ENCODE assay signal across 8 cellular contexts in genomic region chr20:347317-347639, GRCh38. TPM values are rescaled to one million over a fixed set of nuclear protein-coding genes. Genes with fewer than 3 reads are reported as not detected.
DNase-seq lines count a peak whose midpoint lies in the region; ATAC-seq and TF ChIP-seq lines count a peak whose summit lies in the region.

No MANE protein-coding gene starts in this region.

- H3K27me3 ChIP-seq in gastroesophageal sphincter (no peaks in the 10 kb centered on the region), smooth muscle cell (ENCODE audit: low read depth) (no peaks in the 10 kb centered on the region)

- peak overlapping the region; percentile 77 for H3K9ac ChIP-seq in SK-N-MC (ENCODE audit: insufficient read length)
- H3K9ac ChIP-seq in smooth muscle cell (ENCODE audit: low read depth) = peak overlapping the region; percentile 89

- no peak for TF ChIP-seq POLR2A in gastroesophageal sphincter (IDR thresholded peaks at IDR 0.05)

- no peaks in the 10 kb centered on the region for H3K36me3 Mint-ChIP-seq in activated naive CD4-positive, alpha-beta T cell treated with anti-CD3 and anti-CD28 coated beads, Interleukin-2, amount 10 ng/mL, durations not matched to agents 7 days and 5 days

- CTCF ChIA-PET in activated naive CD4-positive, alpha-beta T cell treated with anti-CD3 and anti-CD28 coated beads, Interleukin-2, amount 10 ng/mL, durations not matched to agents 7 days and 5 days (lab: Charles Lee) = interaction anchor here (1.3 to 3.6 kb wide), 2 partner anchors 16 to 81 kb away, joined by 4 to 34 read pairs; no protein-coding TSS in a partner anchor

- H3K9me3 Mint-ChIP-seq in activated naive CD4-positive, alpha-beta T cell treated with anti-CD3 and anti-CD28 coated beads, Interleukin-2, amount 10 ng/mL, durations not matched to agents 7 days and 5 days = no peaks in the 10 kb centered on the region

- peaks cover 17% of the 10 kb centered on the region for H3K79me2 ChIP-seq in smooth muscle cell (ENCODE audit: low read depth)

- H3K4me2 ChIP-seq in smooth muscle cell = peak overlapping the region; percentile 98

- ATAC-seq in gastroesophageal sphincter (peak; percentile 5), GM18517 (IDR thresholded peaks at IDR 0.05; ENCODE audit: unreplicated experiment) (no peak)

- no peak for DNase-seq in activated naive CD4-positive, alpha-beta T cell treated with anti-CD3 and anti-CD28 coated beads, Interleukin-2, amount 10 ng/mL, durations not matched to agents 7 days and 5 days
- DNase-seq in activated naive CD4-positive, alpha-beta T cell (lab: John Stamatoyannopoulos, UW) = no peak
- DNase-seq in SK-N-MC (ENCODE audit: low read depth, low spot score) = no peak
- no peak for DNase-seq in smooth muscle cell (lab: John Stamatoyannopoulos, UW; ENCODE audit: unreplicated experiment)
- no peak for DNase-seq in activated effector memory CD4-positive, alpha-beta T cell treated with Interleukin-2 at 50 U/mL for 16 hours
- no peak for DNase-seq in D341Med (ENCODE audit: low spot score)

- H3K4me3 ChIP-seq in SK-N-MC (peak overlapping the region; percentile 88), gastroesophageal sphincter (peak overlapping the region; percentile 48 to 65), smooth muscle cell (peak overlapping the region; percentile 82)

- H3K27ac ChIP-seq in SK-N-MC (peak overlapping the region; percentile 53), gastroesophageal sphincter (peak overlapping the region; percentile 75 to 95 (median 92)), smooth muscle cell (ENCODE audit: low read depth) (peak overlapping the region; percentile 97)

- H3K27ac Mint-ChIP-seq in activated naive CD4-positive, alpha-beta T cell treated with anti-CD3 and anti-CD28 coated beads, Interleukin-2, amount 10 ng/mL, durations not matched to agents 7 days and 5 days = no peak overlapping the region

- TF ChIP-seq CTCF in gastroesophageal sphincter (IDR thresholded peaks at IDR 0.05) (no peak), smooth muscle cell (IDR thresholded peaks at IDR 0.05; ENCODE audit: borderline replicate concordance, insufficient read depth, poor library complexity, severe bottlenecking) (no peak)

- TF ChIP-seq EP300 in gastroesophageal sphincter (IDR thresholded peaks at IDR 0.05) = no peak

- peaks cover 13% of the 10 kb centered on the region for H3F3A ChIP-seq in smooth muscle cell (ENCODE audit: low read depth)

- H3K27me3 Mint-ChIP-seq in activated naive CD4-positive, alpha-beta T cell treated with anti-CD3 and anti-CD28 coated beads, Interleukin-2, amount 10 ng/mL, durations not matched to agents 7 days and 5 days = peaks cover 50% of the 10 kb centered on the region

- H3K36me3 ChIP-seq in SK-N-MC (ENCODE audit: insufficient read depth, low read length) (peaks cover 8% of the 10 kb centered on the region; the same call in 1 of the 2 replicates), gastroesophageal sphincter (peaks cover 0 to 26% of the 10 kb centered on the region in 2 donors), smooth muscle cell (ENCODE audit: low read depth) (no peaks in the 10 kb centered on the region)

- no peaks in the 10 kb centered on the region for H3K9me3 ChIP-seq in SK-N-MC (ENCODE audit: low read depth, low read length)
- H3K9me3 ChIP-seq in gastroesophageal sphincter = no peaks in the 10 kb centered on the region
- H3K9me3 ChIP-seq in smooth muscle cell (replicated peaks; ENCODE audit: low read depth) = no peaks in the 10 kb centered on the region

- WGBS in gastroesophageal sphincter (ENCODE audit: low coverage in 1 of 2), 2 donors = 0% methylated on average over 2 of the region's 19 CpGs; no CpG with 5 or more reads in 1 of the 2 donors
- 2% methylated on average over 6 of the region's 19 CpGs for WGBS in smooth muscle cell (ENCODE audit: low lambda C conversion rate)

- H2AFZ ChIP-seq in smooth muscle cell (ENCODE audit: low read depth) = peak overlapping the region; percentile 77

- H4K20me1 ChIP-seq in smooth muscle cell (ENCODE audit: low read depth) = peaks cover 4% of the 10 kb centered on the region

- peak overlapping the region; percentile 84 for H3K4me3 Mint-ChIP-seq in activated naive CD4-positive, alpha-beta T cell treated with anti-CD3 and anti-CD28 coated beads, Interleukin-2, amount 10 ng/mL, durations not matched to agents 7 days and 5 days

- H3K4me1 Mint-ChIP-seq in activated naive CD4-positive, alpha-beta T cell treated with anti-CD3 and anti-CD28 coated beads, Interleukin-2, amount 10 ng/mL, durations not matched to agents 7 days and 5 days = peaks cover 28% of the 10 kb centered on the region

- H3K4me1 ChIP-seq in gastroesophageal sphincter (peaks cover 0 to 40% (median 8%) of the 10 kb centered on the region in 3 donors), smooth muscle cell (ENCODE audit: low read depth) (peaks cover 10% of the 10 kb centered on the region)

RNA-seq across cellular contexts. Expression of gene NRSN2, which starts 0.4 kb away (rescaled TPM):
- total RNA-seq in gastroesophageal sphincter = 10 to 100 TPM; 25.3 to 51.6 (median 30.2) TPM
- total RNA-seq in smooth muscle cell = 31.5 and 50.1 TPM in 2 replicates
- 99.1 and 107 TPM in 2 replicates for polyA plus RNA-seq in smooth muscle cell

RNA-seq across cellular contexts. Expression of gene SOX12, which starts 21.9 kb away (rescaled TPM):
- total RNA-seq in gastroesophageal sphincter = 1 to 10 TPM; 3.4 to 7.3 (median 5.9) TPM
- 3.3 and 7.1 TPM in 2 replicates for total RNA-seq in smooth muscle cell
- 16.6 and 17.7 TPM in 2 replicates for polyA plus RNA-seq in smooth muscle cell

RNA-seq across cellular contexts. Expression of gene TRIB3, which starts 33.3 kb away (rescaled TPM):
- total RNA-seq in gastroesophageal sphincter (1 to 10 TPM in 3 of 4 donors, under 1 TPM in 1; 0.31 to 5.6 (median 3.9) TPM), smooth muscle cell (18.6 and 21.2 TPM in 2 replicates)
- polyA plus RNA-seq in smooth muscle cell = 25.7 TPM in 2 replicates

RNA-seq across cellular contexts. Expression of gene ZCCHC3, which starts 49.9 kb away (rescaled TPM):
- 10 to 100 TPM; 17.4 to 24.0 (median 21.4) TPM for total RNA-seq in gastroesophageal sphincter
- 25.9 and 27.7 TPM in 2 replicates for total RNA-seq in smooth muscle cell
- 26.2 and 32.4 TPM in 2 replicates for polyA plus RNA-seq in smooth muscle cell

RNA-seq across cellular contexts. Expression of gene C20orf96, which starts 56.7 kb away (rescaled TPM):
- 1 to 10 TPM in 2 of 4 donors, under 1 TPM in 2; 0.67 to 3.1 (median 1.3) TPM for total RNA-seq in gastroesophageal sphincter
- total RNA-seq in smooth muscle cell = 2.8 and 9.2 TPM in 2 replicates
- polyA plus RNA-seq in smooth muscle cell = 11.2 and 11.7 TPM in 2 replicates
